Comparison of ENCODE assay signal across 25 cellular contexts in genomic region chr3:106140471-106140870, GRCh38.
DNase-seq lines count a peak whose midpoint lies in the region; ATAC-seq, FAIRE-seq and TF ChIP-seq lines count a peak whose summit lies in the region.
"Had no signal": no experiment of that assay in that cellular context is flagged by ENCODE, and none has a peak within 500 bp of the region (broad histone marks: within the 10 kb centered on the region; RNA-seq: fewer than 3 reads in every experiment).

No MANE protein-coding gene starts in this region.

- H3K4me1 ChIP-seq in HEK293 (ENCODE audit: control insufficient read depth, insufficient read depth, low read length) (no peaks in the 10 kb centered on the region), GM12878 (ENCODE audit: control insufficient read depth, insufficient read depth, low read length) (no peaks in the 10 kb centered on the region), hepatocyte (ENCODE audit: insufficient read depth) (peaks cover 15% of the 10 kb centered on the region)
- H3K4me1 ChIP-seq: BLaER1 had no signal

- H3K27me3 ChIP-seq in GM12878 (replicated peaks in 1 of 2; ENCODE audit: control insufficient read depth in 2 of 2, insufficient read depth in 2 of 2, low read length in 1 of 2) (no peaks in the 10 kb centered on the region), hepatocyte (no peaks in the 10 kb centered on the region)
- H3K27me3 ChIP-seq: BLaER1 had no signal

- no peaks in the 10 kb centered on the region for H4K20me1 ChIP-seq in GM12878 (ENCODE audit: control insufficient read depth, insufficient read depth)
- H4K20me1 ChIP-seq in hepatocyte (ENCODE audit: insufficient read depth, poor library complexity, severe bottlenecking): no peaks in the 10 kb centered on the region
- H4K20me1 ChIP-seq: BLaER1 had no signal

- WGBS in GM12878 (ENCODE audit: insufficient coverage, insufficient replicate concordance, low lambda C conversion rate, missing lambda C conversion rate): 91% methylated on average over 1 of the region's 1 CpG
- 91% methylated on average over 1 of the region's 1 CpG for WGBS in hepatocyte (ENCODE audit: low lambda C conversion rate, missing lambda C conversion rate)

- H3K36me3 Mint-ChIP-seq in Calu3 (ENCODE audit: insufficient read depth, unreplicated experiment): no peaks in the 10 kb centered on the region

- no peak for TF ChIP-seq RAD21 in GM12878 (IDR thresholded peaks at IDR 0.05; ENCODE audit: insufficient read depth, low read depth, low read length)

- POLR2A ChIA-PET in HEK293 (lab: Yijun Ruan, JAX): no interaction called here
- POLR2A ChIA-PET in GM12878 (lab: Charles Lee): no interaction called here

- TF ChIP-seq EP300 in GM12878 (IDR thresholded peaks at IDR 0.05; ENCODE audit: borderline replicate concordance in 1 of 2, control insufficient read depth in 1 of 2, low read depth in 2 of 2, low read length in 2 of 2): no peak

- H2AFZ ChIP-seq in GM12878 (ENCODE audit: control insufficient read depth, low read depth, low read length) (no peak overlapping the region), hepatocyte (no peak overlapping the region)

- H3K27ac Mint-ChIP-seq in Calu3 (ENCODE audit: unreplicated experiment): no peak overlapping the region
- H3K27ac Mint-ChIP-seq: CD4-positive, alpha-beta T cell had no signal

- H3K79me2 ChIP-seq in GM12878 (ENCODE audit: control insufficient read depth, insufficient read depth, low read length) (no peaks in the 10 kb centered on the region), hepatocyte (no peaks in the 10 kb centered on the region)

- H3K4me1 Mint-ChIP-seq in Calu3 (ENCODE audit: low read depth, unreplicated experiment): peaks cover 8% of the 10 kb centered on the region

- no peaks in the 10 kb centered on the region for H3K9me3 Mint-ChIP-seq in Calu3 (ENCODE audit: low read depth, unreplicated experiment)
- H3K9me3 Mint-ChIP-seq: CD4-positive, alpha-beta T cell had no signal

- H3K9me3 ChIP-seq in HEK293 (ENCODE audit: control insufficient read depth, insufficient read depth, low read depth, low read length) (no peaks in the 10 kb centered on the region), GM12878 (replicated peaks; ENCODE audit: control insufficient read depth, insufficient read depth, low read length) (peaks cover under 1% of the 10 kb centered on the region; the same call in 1 of the 3 replicates), hepatocyte (ENCODE audit: low read depth) (no peaks in the 10 kb centered on the region)

- H3K4me2 ChIP-seq in GM12878 (ENCODE audit: control insufficient read depth, insufficient read depth): no peak overlapping the region
- H3K4me2 ChIP-seq in hepatocyte: peak overlapping the region; percentile 22
- H3K4me2 ChIP-seq: BLaER1 had no signal

- in situ Hi-C loops in GM12878 (cut with MboI): no loop called here

- H3K4me3 ChIP-seq in HEK293 (ENCODE audit: low read depth, low read length): no peak overlapping the region
- H3K4me3 ChIP-seq in GM12878: no peak overlapping the region
- no peak overlapping the region for H3K4me3 ChIP-seq in hepatocyte
- H3K4me3 ChIP-seq: BLaER1 had no signal

- H3K27ac ChIP-seq in HEK293 (ENCODE audit: extremely low read depth, low read depth, low read length): no peak overlapping the region
- H3K27ac ChIP-seq in GM12878 (ENCODE audit: control insufficient read depth, insufficient read depth): no peak overlapping the region
- peak overlapping the region; percentile 34 for H3K27ac ChIP-seq in hepatocyte
- H3K27ac ChIP-seq: BLaER1 had no signal

- H3K9me2 ChIP-seq in hepatocyte (replicated peaks; ENCODE audit: insufficient read depth): no peaks in the 10 kb centered on the region

- FAIRE-seq in GM12878 (lab: Jason Lieb, UNC): peak; percentile 66
- FAIRE-seq: GM19239, H1, HepG2 had no signal

- H3K36me3 ChIP-seq in HEK293 (ENCODE audit: control insufficient read depth in 2 of 2, insufficient read depth in 1 of 2, low read length in 2 of 2) (no peaks in the 10 kb centered on the region), GM12878 (ENCODE audit: control insufficient read depth in 2 of 2, insufficient read depth in 2 of 2, low read length in 1 of 2) (no peaks in the 10 kb centered on the region), hepatocyte (replicated peaks; ENCODE audit: insufficient read depth, low read depth) (no peaks in the 10 kb centered on the region)
- H3K36me3 ChIP-seq: BLaER1 had no signal

- RAD21 ChIA-PET in GM12878 (lab: Charles Lee; ENCODE audit: unreplicated experiment): interaction anchor here (1.2 kb wide), 1 partner anchor 19 kb away, joined by 3 read pairs; no protein-coding TSS in a partner anchor

- DNase-seq in HuH-7 (ENCODE audit: low spot score): peak; percentile 19
- no peak for DNase-seq in GM12878 (ENCODE audit: low read depth, low spot score)
- DNase-seq in hepatocyte (ENCODE audit: low spot score): peak; percentile 22
- DNase-seq in activated naive CD4-positive, alpha-beta T cell treated with Interleukin-2 at 50 U/mL for 16 hours: no peak
- DNase-seq in NCI-H1105 treated with DMSO at 0.1 percent for 48 hours (lab: John Stamatoyannopoulos, UW): no peak
- no peak for DNase-seq in Calu3
- no peak for DNase-seq in stimulated activated CD4-positive, alpha-beta T cell treated with anti-CD3 and anti-CD28 coated beads, Interleukin-2, amount 100 ng/mL, for 24 hours
- DNase-seq: ACHN; CD4-positive, alpha-beta T cell; DMS153; GDM1; KBM-7; MM.1S; NCI-H1092; NCI-H146; NCI-H2029; NCI-H2171 treated with DMSO at 0.1 percent for 48 hours; NCI-H526; SW 1271 had no signal

- CTCF ChIA-PET in HEK293 (lab: Yijun Ruan, JAX) (no interaction called here), GM12878 (lab: Yijun Ruan, JAX) (no interaction called here), Calu3 (lab: Charles Lee) (no interaction called here)

- intact Hi-C loops in GM12878 (cut with micrococcal nuclease; ENCODE audit: unreplicated experiment): no loop called here
- intact Hi-C loops in Calu3 (cut with micrococcal nuclease; ENCODE audit: unreplicated experiment): no loop called here

- BruUV-seq in GM12878 (replicated peaks; lab: Mats Ljungman, UMichigan): no TSS peak
- no TSS peak for BruUV-seq in Calu3 (replicated peaks; lab: Mats Ljungman, UMichigan)

- SMC1A ChIA-PET in GM12878 (lab: Charles Lee; ENCODE audit: uncharacterized antibody, unreplicated experiment): interaction anchor here (1.9 kb wide), 1 partner anchor 12 kb away, joined by 6 read pairs; no protein-coding TSS in a partner anchor

- TF ChIP-seq CTCF in HEK293 (tag by site-specific recombination; IDR thresholded peaks at IDR 0.05) (no peak), GM12878 (IDR thresholded peaks at IDR 0.05 in 2 of 3, conservative IDR thresholded peaks at IDR 0.05 in 1 of 3; ENCODE audit: control insufficient read depth in 2 of 3, extremely low read depth in 1 of 3, insufficient read depth in 1 of 3, low read depth in 3 of 3, low read length in 3 of 3) (no peak), hepatocyte (IDR thresholded peaks at IDR 0.05; ENCODE audit: poor library complexity) (no peak), Calu3 (IDR thresholded peaks at IDR 0.05; ENCODE audit: unreplicated experiment) (no peak)

- no peak for TF ChIP-seq POLR2A in GM12878 (IDR thresholded peaks at IDR 0.05; ENCODE audit: low read depth, low read length)

- H3K27me3 Mint-ChIP-seq in Calu3 (ENCODE audit: unreplicated experiment): no peaks in the 10 kb centered on the region
- H3K27me3 Mint-ChIP-seq: CD4-positive, alpha-beta T cell had no signal

- ATAC-seq in GM12878: no peak
- ATAC-seq: HepG2, Right ventricle myocardium inferior had no signal

- H3K4me3 Mint-ChIP-seq in Calu3 (ENCODE audit: low read depth, unreplicated experiment): no peak overlapping the region
- H3K4me3 Mint-ChIP-seq: CD4-positive, alpha-beta T cell had no signal

- no peak overlapping the region for H3K9ac ChIP-seq in GM12878 (ENCODE audit: control insufficient read depth, insufficient read depth, low read length)
- H3K9ac ChIP-seq: BLaER1 had no signal

TF ChIP-seq in HEK293, 187 proteins besides CTCF, POLR2A, EP300 and RAD21:
- peak; percentile 47; the same call in 1 of the 2 replicates for TF ChIP-seq BCL6B (tag by site-specific recombination; IDR thresholded peaks at IDR 0.05)
- TF ChIP-seq YY2 (tag by site-specific recombination; IDR thresholded peaks at IDR 0.05): no peak
TF ChIP-seq in HEK293: peak in this region for 1.

TF ChIP-seq in GM12878, 131 proteins besides CTCF, POLR2A, EP300 and RAD21 (continues in another document):
- TF ChIP-seq LARP7 (IDR thresholded peaks at IDR 0.05): no peak
- TF ChIP-seq BCLAF1 (IDR thresholded peaks at IDR 0.05): no peak
- no peak for TF ChIP-seq SREBF1 (IDR thresholded peaks at IDR 0.05; ENCODE audit: low read length)
- no peak for TF ChIP-seq EZH2 (IDR thresholded peaks at IDR 0.05; ENCODE audit: borderline replicate concordance, control insufficient read depth, low read depth, low read length)
- no peak for TF ChIP-seq MEF2A (IDR thresholded peaks at IDR 0.05; ENCODE audit: insufficient read depth, low read depth, low read length)
- TF ChIP-seq PML (IDR thresholded peaks at IDR 0.05; ENCODE audit: low read length): no peak
- TF ChIP-seq MYC (IDR thresholded peaks at IDR 0.05; ENCODE audit: insufficient read depth, insufficient read length, insufficient replicate concordance, low read length, severe bottlenecking): no peak

Comparison
In these comparisons a context has a peak if more than half of its experiments do, and no peak if none do; other contexts are left out.
1. DNase-seq: peak in HuH-7 (single experiment) and hepatocyte (single experiment); none in GM12878 (single experiment), activated naive CD4-positive, alpha-beta T cell treated with Interleukin-2 at 50 U/mL for 16 hours (single experiment), NCI-H1105 treated with DMSO at 0.1 percent for 48 hours (single experiment), Calu3 (single experiment) and stimulated activated CD4-positive, alpha-beta T cell treated with anti-CD3 and anti-CD28 coated beads, Interleukin-2, amount 100 ng/mL, for 24 hours (0 of 2).